Comparison of ENCODE assay signal across 31 cellular contexts in the genomic region with DNA sequence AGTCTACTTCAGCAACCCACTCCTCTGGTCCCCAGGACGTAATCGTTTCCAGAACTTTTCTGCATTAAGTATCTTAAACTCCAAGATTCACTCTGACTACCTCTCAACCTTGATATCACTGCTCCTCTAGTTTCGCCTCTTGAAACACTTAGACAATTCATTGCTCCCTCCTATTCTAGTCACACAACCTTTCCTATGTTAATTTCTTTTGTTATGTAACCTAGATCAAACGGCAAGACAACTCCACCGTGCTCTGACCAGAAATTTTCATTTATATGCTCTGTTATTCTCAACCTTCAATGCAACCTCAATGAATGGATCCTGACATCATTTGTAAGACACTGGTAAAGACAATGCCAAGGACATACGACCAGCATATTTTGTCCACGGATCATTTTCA.
"Had no signal": no experiment of that assay in that cellular context is flagged by ENCODE, and none has a peak within 500 bp of the region (broad histone marks: within the 10 kb centered on the region; RNA-seq: fewer than 3 reads in every experiment).

No MANE protein-coding gene starts in this region.

- H3K36me3 ChIP-seq: colonic mucosa, esophagus squamous epithelium, gastrocnemius medialis, heart right ventricle, left ventricle myocardium inferior, lower lobe of right lung had no signal

- H3K4me1 Mint-ChIP-seq: endodermal cell; immature natural killer cell; mesothelial cell of epicardium; naive B cell; naive thymus-derived CD8-positive, alpha-beta T cell had no signal

- DNase-seq: colonic mucosa; cortex of kidney; effector CD8-positive, alpha-beta T cell; effector memory CD8-positive, alpha-beta T cell; endodermal cell; erythroblast; esophagus squamous epithelium; foreskin fibroblast; foreskin melanocyte; gastrocnemius medialis; glutamatergic neuron; head of caudate nucleus; heart right ventricle; hippocampal formation; immature natural killer cell; islet precursor cell; kidney; kidney glomerular epithelial cell; left colon; left ventricle myocardium inferior; lower lobe of right lung; mesenchymal stem cell; mucosa of descending colon; naive B cell; naive thymus-derived CD8-positive, alpha-beta T cell had no signal

- ATAC-seq: effector memory CD8-positive, alpha-beta T cell; esophagus mucosa; gastrocnemius medialis; heart right ventricle; left colon; left lobe of liver; lower lobe of right lung; mucosa of descending colon; naive thymus-derived CD8-positive, alpha-beta T cell had no signal

- H3K27me3 Mint-ChIP-seq: dendritic cell treated with granulocyte-macrophage colony-stimulating factor and Interleukin-4, amounts not matched to agents 40 ng/mL and 50 ng/mL, for 4 days; effector memory CD8-positive, alpha-beta T cell; naive B cell; naive thymus-derived CD8-positive, alpha-beta T cell had no signal

- H3K27me3 ChIP-seq: colonic mucosa, esophagus squamous epithelium, gastrocnemius medialis, heart right ventricle had no signal

- H3K27ac ChIP-seq: colonic mucosa, epithelial cell of prostate, esophagus squamous epithelium, gastrocnemius medialis, heart right ventricle, left ventricle myocardium inferior, lower lobe of right lung had no signal

- H3K9me3 Mint-ChIP-seq: endodermal cell, mesothelial cell of epicardium had no signal

- H3K4me3 ChIP-seq: colonic mucosa, esophagus squamous epithelium, gastrocnemius medialis, heart right ventricle, left ventricle myocardium inferior, lower lobe of right lung, mucosa of descending colon had no signal

- H3K9me3 ChIP-seq: colonic mucosa, esophagus squamous epithelium, gastrocnemius medialis, left ventricle myocardium inferior, lower lobe of right lung, mucosa of descending colon had no signal

- FAIRE-seq: endometrium, kidney had no signal

- H3K36me3 Mint-ChIP-seq: immature natural killer cell; mesothelial cell of epicardium; naive B cell; naive thymus-derived CD8-positive, alpha-beta T cell had no signal

- H3K4me3 Mint-ChIP-seq: dendritic cell treated with granulocyte-macrophage colony-stimulating factor and Interleukin-4, amounts not matched to agents 40 ng/mL and 50 ng/mL, for 4 days; effector memory CD8-positive, alpha-beta T cell; endodermal cell; immature natural killer cell; mesothelial cell of epicardium; naive B cell; naive thymus-derived CD8-positive, alpha-beta T cell had no signal

- H3K27ac Mint-ChIP-seq: dendritic cell treated with granulocyte-macrophage colony-stimulating factor and Interleukin-4, amounts not matched to agents 40 ng/mL and 50 ng/mL, for 4 days; effector memory CD8-positive, alpha-beta T cell; endodermal cell; immature natural killer cell; mesothelial cell of epicardium; naive B cell; naive thymus-derived CD8-positive, alpha-beta T cell had no signal

- H3K4me1 ChIP-seq: colonic mucosa, esophagus squamous epithelium, heart right ventricle, left ventricle myocardium inferior, lower lobe of right lung had no signal
